ENCODE assay signal across 14 cellular contexts in the genomic region with DNA sequence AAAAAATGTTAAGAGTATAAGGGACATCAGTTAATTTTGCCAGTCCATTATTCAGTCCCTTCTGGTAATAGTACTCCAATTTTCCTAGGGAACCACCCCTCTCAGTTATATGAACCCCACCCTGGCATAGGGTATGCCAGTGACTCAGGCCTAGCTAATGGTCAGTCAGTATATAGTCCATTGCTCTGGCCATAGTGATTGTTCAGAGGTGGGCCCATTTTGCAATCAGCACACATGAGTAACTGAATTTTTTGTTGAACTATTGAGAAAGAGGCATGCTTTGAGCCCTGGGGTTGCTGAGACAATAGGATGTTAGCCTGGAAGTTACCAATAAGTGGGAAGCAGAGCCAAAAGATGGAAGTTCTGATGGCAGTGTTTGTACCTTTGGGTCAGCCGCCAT. TPM values are rescaled to one million over a fixed set of nuclear protein-coding genes. Genes with fewer than 3 reads are reported as not detected.
DNase-seq lines count a peak whose midpoint lies in the region; ATAC-seq and TF ChIP-seq lines count a peak whose summit lies in the region.
"Had no signal": no experiment of that assay in that cellular context is flagged by ENCODE, and none has a peak within 500 bp of the region (broad histone marks: within the 10 kb centered on the region; RNA-seq: fewer than 3 reads in every experiment).

No MANE protein-coding gene starts in this region.

- H3K4me3 Mint-ChIP-seq in CD4-positive, CD25-positive, alpha-beta regulatory T cell = no peak overlapping the region
- H3K4me3 Mint-ChIP-seq: stimulated activated naive CD8-positive, alpha-beta T cell treated with anti-CD3 and anti-CD28 coated beads, Interleukin-15, Interleukin-2, amounts not matched to agents 100 ng/mL and 50 ng/mL, for 24 hours had no signal

- no peak overlapping the region for H3K4ac ChIP-seq in mesenchymal stem cell (ENCODE audit: low read depth in 1 of 2, low read length in 2 of 2)

- H2BK12ac ChIP-seq in mesenchymal stem cell (ENCODE audit: low read length in 2 of 2) = no peak overlapping the region

- WGBS in mesenchymal stem cell = no CpG with 5 or more reads among the region's 1 CpG

- peaks cover 18% of the 10 kb centered on the region for H3K4me1 ChIP-seq in CD4-positive, CD25-positive, alpha-beta regulatory T cell (ENCODE audit: control insufficient read depth, insufficient read depth, low read length, poor library complexity, severe bottlenecking)
- H3K4me1 ChIP-seq in mesenchymal stem cell (ENCODE audit: control insufficient read depth, insufficient read depth, low read depth, low read length) = peaks cover 6% of the 10 kb centered on the region
- H3K4me1 ChIP-seq in uterus = peaks cover 0 to 4% of the 10 kb centered on the region in 2 donors

- H3K18ac ChIP-seq in mesenchymal stem cell (ENCODE audit: low read depth in 1 of 2, low read length in 2 of 2) = no peak overlapping the region

- intact Hi-C loops in uterus (cut with DNase I; ENCODE audit: low total_unique reads) = no loop called here

- H3K9me3 Mint-ChIP-seq in CD4-positive, CD25-positive, alpha-beta regulatory T cell = no peaks in the 10 kb centered on the region
- H3K9me3 Mint-ChIP-seq: stimulated activated naive CD8-positive, alpha-beta T cell treated with anti-CD3 and anti-CD28 coated beads, Interleukin-15, Interleukin-2, amounts not matched to agents 100 ng/mL and 50 ng/mL, for 24 hours had no signal

- ATAC-seq in CD4-positive, CD25-positive, alpha-beta regulatory T cell (ENCODE audit: low read depth in 2 of 2) = no peak

- H3K4me1 Mint-ChIP-seq in CD4-positive, CD25-positive, alpha-beta regulatory T cell = peaks cover 34 to 70% (median 57%) of the 10 kb centered on the region in 4 donors

- peak overlapping the region; percentile 57 for H3K9ac ChIP-seq in mesenchymal stem cell (ENCODE audit: low read length)

- TF ChIP-seq CTCF in cardiac fibroblast (IDR thresholded peaks at IDR 0.05; ENCODE audit: low read depth, low read length) = no peak
- no peak for TF ChIP-seq CTCF in uterus (IDR thresholded peaks at IDR 0.05)

- no peak overlapping the region for H4K91ac ChIP-seq in mesenchymal stem cell (ENCODE audit: low read length)

- H3K79me1 ChIP-seq in mesenchymal stem cell (replicated peaks; ENCODE audit: low read length, poor library complexity, severe bottlenecking) = no peaks in the 10 kb centered on the region

- no peaks in the 10 kb centered on the region for H3K27me3 ChIP-seq in CD4-positive, CD25-positive, alpha-beta regulatory T cell (ENCODE audit: control insufficient read depth, insufficient read depth, low read length)
- H3K27me3 ChIP-seq in mesenchymal stem cell (ENCODE audit: control insufficient read depth in 1 of 2, insufficient read depth in 1 of 2, low read length in 2 of 2) = no peaks in the 10 kb centered on the region
- H3K27me3 ChIP-seq in uterus = no peaks in the 10 kb centered on the region

- H3K4me2 ChIP-seq in mesenchymal stem cell (ENCODE audit: low read length, poor library complexity, severe bottlenecking) = no peak overlapping the region

- H4K8ac ChIP-seq in mesenchymal stem cell (ENCODE audit: low read length) = no peak overlapping the region

- no peak overlapping the region for H3K14ac ChIP-seq in mesenchymal stem cell (ENCODE audit: low read length in 2 of 2)

- H3K36me3 Mint-ChIP-seq in CD4-positive, CD25-positive, alpha-beta regulatory T cell = no peaks in the 10 kb centered on the region

- no peak overlapping the region for H2AK5ac ChIP-seq in mesenchymal stem cell (ENCODE audit: low read length, severe bottlenecking)

- no peaks in the 10 kb centered on the region for H3K36me3 ChIP-seq in CD4-positive, CD25-positive, alpha-beta regulatory T cell (ENCODE audit: control insufficient read depth, insufficient read depth, low read length)
- H3K36me3 ChIP-seq in mesenchymal stem cell (ENCODE audit: control insufficient read depth in 1 of 2, insufficient read depth in 2 of 2, low read depth in 1 of 2, low read length in 2 of 2) (no peaks in the 10 kb centered on the region), uterus (no peaks in the 10 kb centered on the region)

- H3K27ac Mint-ChIP-seq in CD4-positive, CD25-positive, alpha-beta regulatory T cell = peak overlapping the region in 2 of 3 donors; percentile 18 to 49
- H3K27ac Mint-ChIP-seq: stimulated activated naive CD8-positive, alpha-beta T cell treated with anti-CD3 and anti-CD28 coated beads, Interleukin-15, Interleukin-2, amounts not matched to agents 100 ng/mL and 50 ng/mL, for 24 hours had no signal

- no peak overlapping the region for H3K4me3 ChIP-seq in CD4-positive, CD25-positive, alpha-beta regulatory T cell (ENCODE audit: low read depth, low read length)
- H3K4me3 ChIP-seq in cardiac fibroblast (replicated peaks in 1 of 2; ENCODE audit: low read depth in 2 of 2, low read length in 2 of 2) (no peak overlapping the region), mesenchymal stem cell (ENCODE audit: insufficient read depth in 1 of 2, low read depth in 1 of 2, low read length in 2 of 2) (no peak overlapping the region), uterus (no peak overlapping the region)

- H3K9me3 ChIP-seq in CD4-positive, CD25-positive, alpha-beta regulatory T cell (ENCODE audit: control insufficient read depth in 2 of 2, low read length in 2 of 2) = no peaks in the 10 kb centered on the region
- no peaks in the 10 kb centered on the region for H3K9me3 ChIP-seq in mesenchymal stem cell (ENCODE audit: control insufficient read depth, low read length)
- H3K9me3 ChIP-seq in uterus = no peaks in the 10 kb centered on the region

- H3K23ac ChIP-seq in mesenchymal stem cell (ENCODE audit: low read length in 2 of 2) = no peak overlapping the region

- no peak for TF ChIP-seq POLR2A in uterus (IDR thresholded peaks at IDR 0.05)

- no peaks in the 10 kb centered on the region for H3K27me3 Mint-ChIP-seq in CD4-positive, CD25-positive, alpha-beta regulatory T cell
- H3K27me3 Mint-ChIP-seq: stimulated activated naive CD8-positive, alpha-beta T cell treated with anti-CD3 and anti-CD28 coated beads, Interleukin-15, Interleukin-2, amounts not matched to agents 100 ng/mL and 50 ng/mL, for 24 hours had no signal

- no peak overlapping the region for H2BK15ac ChIP-seq in mesenchymal stem cell (ENCODE audit: low read depth, poor library complexity, severe bottlenecking)

- H2BK120ac ChIP-seq in mesenchymal stem cell (ENCODE audit: low read depth, low read length) = no peak overlapping the region

- no peak overlapping the region for H2AFZ ChIP-seq in mesenchymal stem cell (ENCODE audit: low read depth, low read length)

- H3K27ac ChIP-seq in CD4-positive, CD25-positive, alpha-beta regulatory T cell (ENCODE audit: insufficient read depth, low read length, poor library complexity, severe bottlenecking) = no peak overlapping the region
- H3K27ac ChIP-seq in mesenchymal stem cell (ENCODE audit: low read length, poor library complexity, severe bottlenecking) (no peak overlapping the region), uterus (no peak overlapping the region)

- no peak for DNase-seq in CD4-positive, CD25-positive, alpha-beta regulatory T cell
- peak; percentile 36 for DNase-seq in M059J (ENCODE audit: low read depth)
- peak; percentile 67 to 97 for DNase-seq in cardiac fibroblast (ENCODE audit: low read depth in 2 of 2)
- DNase-seq in mesenchymal stem cell = peak; percentile 66
- DNase-seq in uterus = no peak
- DNase-seq in amygdala (lab: John Stamatoyannopoulos, UW) = no peak
- no peak for DNase-seq in effector CD8-positive, alpha-beta T cell (lab: John Stamatoyannopoulos, UW)
- DNase-seq in midbrain (lab: John Stamatoyannopoulos, UW) = no peak
- DNase-seq: activated CD8-positive, alpha-beta memory T cell treated with anti-CD3 and anti-CD28 coated beads for 24 hours; activated naive CD4-positive, alpha-beta T cell; COR-L47; retina; RPMI8226 had no signal

- no peak overlapping the region for H2BK5ac ChIP-seq in mesenchymal stem cell (ENCODE audit: low read depth, low read length, poor library complexity, severe bottlenecking)

RNA-seq across cellular contexts. Expression of gene LRCH3, which starts 4.1 kb away (rescaled TPM):
- 66.1 TPM for total RNA-seq in CD4-positive, CD25-positive, alpha-beta regulatory T cell
- 10 to 100 TPM; 12.2 to 19.6 (median 16.1) TPM for polyA plus RNA-seq in CD4-positive, CD25-positive, alpha-beta regulatory T cell
- total RNA-seq in M059J (2014; rRNA removed; shearing (Covaris generic)) = 23.6 and 24.4 TPM in 2 replicates
- polyA plus RNA-seq in mesenchymal stem cell (2013, experiment 1 of 2) = 26.9 TPM
- 26.2 TPM for polyA plus RNA-seq in mesenchymal stem cell (2013, experiment 2 of 2)
- total RNA-seq in uterus = 100 to 1,000 TPM in 2 of 4 donors, 10 to 100 TPM in 2; 73.5 to 108 (median 100) TPM

RNA-seq across cellular contexts. Expression of gene FYTTD1, which starts 45.5 kb away (rescaled TPM):
- 42.2 TPM for total RNA-seq in CD4-positive, CD25-positive, alpha-beta regulatory T cell
- polyA plus RNA-seq in CD4-positive, CD25-positive, alpha-beta regulatory T cell = 10 to 100 TPM; 75.5 to 91.0 (median 85.8) TPM
- 51.2 and 62.4 TPM in 2 replicates for total RNA-seq in M059J (2014; rRNA removed; shearing (Covaris generic))
- polyA plus RNA-seq in mesenchymal stem cell (2013, experiment 1 of 2) = 55.2 TPM
- 56.7 TPM for polyA plus RNA-seq in mesenchymal stem cell (2013, experiment 2 of 2)
- total RNA-seq in uterus = 100 to 1,000 TPM in 1 of 4 donors, 10 to 100 TPM in 3; 22.5 to 100 (median 45.5) TPM

RNA-seq across cellular contexts. Expression of gene RUBCN, which starts 58.5 kb away (rescaled TPM):
- 58.5 TPM for total RNA-seq in CD4-positive, CD25-positive, alpha-beta regulatory T cell
- polyA plus RNA-seq in CD4-positive, CD25-positive, alpha-beta regulatory T cell = 10 to 100 TPM; 17.5 to 28.2 (median 19.5) TPM
- 38.7 and 53.1 TPM in 2 replicates for total RNA-seq in M059J (2014; rRNA removed; shearing (Covaris generic))
- polyA plus RNA-seq in mesenchymal stem cell (2013, experiment 1 of 2) = 13.0 TPM
- 12.6 TPM for polyA plus RNA-seq in mesenchymal stem cell (2013, experiment 2 of 2)
- 10 to 100 TPM in 3 of 4 donors, 1 to 10 TPM in 1; 8.2 to 36.4 (median 13.9) TPM for total RNA-seq in uterus

Comparison
In these comparisons a context has a peak if more than half of its experiments do, and no peak if none do; other contexts are left out.
1. DNase-seq: peak in M059J (single experiment), cardiac fibroblast (2 of 2) and mesenchymal stem cell (single experiment); none in CD4-positive, CD25-positive, alpha-beta regulatory T cell (0 of 3), uterus (0 of 2), amygdala (0 of 56), effector CD8-positive, alpha-beta T cell (single experiment) and midbrain (single experiment).